Comparison of ENCODE assay signal across 21 cellular contexts in the genomic region with DNA sequence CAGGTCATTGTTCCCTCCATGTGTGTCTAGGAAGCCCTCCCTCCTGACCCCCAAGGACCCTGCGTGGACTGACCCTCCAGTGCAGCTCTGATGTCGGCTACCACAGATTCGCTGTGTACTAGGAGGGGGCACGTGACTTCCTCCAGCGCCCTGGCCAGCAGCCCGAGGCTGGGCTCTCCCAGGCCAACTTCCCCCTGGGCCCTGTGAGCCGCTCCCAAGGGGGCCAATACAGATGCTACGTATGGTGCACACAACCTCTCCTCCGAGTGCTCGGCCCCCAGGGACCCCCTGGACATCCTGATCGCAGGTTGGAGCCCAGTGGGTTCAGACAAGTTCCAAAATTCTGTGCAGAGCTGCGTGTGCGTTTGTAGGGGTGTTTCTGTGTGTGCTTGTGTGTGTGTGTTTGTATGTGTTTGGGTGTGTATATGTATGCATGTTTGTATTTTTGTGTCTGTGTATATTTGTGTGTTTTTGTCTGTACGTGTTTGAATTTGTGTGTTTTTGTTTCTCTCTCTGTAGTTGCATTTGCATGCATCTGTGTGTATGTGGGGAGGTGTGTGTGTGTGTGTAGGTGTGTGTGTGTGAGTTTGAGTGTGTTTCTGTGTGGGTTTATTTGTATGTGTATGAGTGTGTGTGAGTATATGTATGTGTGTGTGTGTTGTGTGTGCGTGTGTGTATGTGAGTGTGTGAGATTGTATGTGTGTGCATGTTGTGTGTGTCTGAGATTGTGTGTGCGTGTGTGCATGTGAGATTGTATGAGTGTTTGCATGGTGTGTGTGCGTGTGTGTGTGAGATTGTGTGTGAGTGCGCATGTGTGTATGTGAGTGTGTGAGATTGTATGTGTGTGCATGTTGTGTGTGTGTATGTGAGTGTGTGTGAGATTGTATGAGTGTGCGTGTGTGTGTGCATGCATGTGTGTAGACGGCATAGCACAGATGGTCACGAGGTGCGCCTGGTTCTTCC. TPM values are rescaled to one million over a fixed set of nuclear protein-coding genes. Genes with fewer than 3 reads are reported as not detected.
A peak's percentile ranks its signal among the peaks of the same experiment; 100 is the strongest.
DNase-seq lines count a peak whose midpoint lies in the region; ATAC-seq and TF ChIP-seq lines count a peak whose summit lies in the region.
"Had no signal": no experiment of that assay in that cellular context is flagged by ENCODE, and none has a peak within 500 bp of the region (broad histone marks: within the 10 kb centered on the region; RNA-seq: fewer than 3 reads in every experiment).

No MANE protein-coding gene starts in this region.

- TF ChIP-seq POLR2A in adrenal gland (IDR thresholded peaks at IDR 0.05): no peak

- no peaks in the 10 kb centered on the region for H3K4me1 ChIP-seq in adrenal gland (replicated peaks in 1 of 2)
- H3K4me1 ChIP-seq: uterus had no signal

- no peaks in the 10 kb centered on the region for H3K36me3 ChIP-seq in adrenal gland (replicated peaks in 1 of 2)
- H3K36me3 ChIP-seq: uterus had no signal

- H3K27me3 Mint-ChIP-seq in activated T-helper 1 cell treated with anti-CD3 and anti-CD28 coated beads, Interleukin-12 subunit alpha, Interleukin-12 subunit beta, Interleukin-2, Interleukin-4 antibody, amounts not matched to agents 30 ng/mL and 10 ng/mL and 1 ng/mL, durations not matched to agents 14 hours and 24 hours and 36 hours (ENCODE audit: insufficient read depth): no peaks in the 10 kb centered on the region

- H3K9me3 ChIP-seq in adrenal gland (replicated peaks in 1 of 3): no peaks in the 10 kb centered on the region
- H3K9me3 ChIP-seq: uterus had no signal

- H3K27ac ChIP-seq in adrenal gland: no peak overlapping the region
- H3K27ac ChIP-seq: epithelial cell of prostate, PC-9, uterus had no signal

- H3K27ac Mint-ChIP-seq in activated T-helper 1 cell treated with anti-CD3 and anti-CD28 coated beads, Interleukin-12 subunit alpha, Interleukin-12 subunit beta, Interleukin-2, Interleukin-4 antibody, amounts not matched to agents 30 ng/mL and 10 ng/mL and 1 ng/mL, durations not matched to agents 14 hours and 24 hours and 36 hours: no peak overlapping the region
- H3K27ac Mint-ChIP-seq: nephron, T-helper 17 cell had no signal

- no peak overlapping the region for H3K4me3 ChIP-seq in adrenal gland
- H3K4me3 ChIP-seq: PC-9, uterus had no signal

- intact Hi-C loops in adrenal gland (cut with DNase I): no loop called here
- intact Hi-C loops in activated T-helper 1 cell treated with anti-CD3 and anti-CD28 coated beads, Interleukin-12 subunit alpha, Interleukin-12 subunit beta, Interleukin-2, Interleukin-4 antibody, amounts not matched to agents 30 ng/mL and 10 ng/mL and 1 ng/mL, durations not matched to agents 14 hours and 24 hours and 36 hours (cut with micrococcal nuclease): no loop called here

- peak; percentile 75 for ATAC-seq in GM18511 (IDR thresholded peaks at IDR 0.05; ENCODE audit: unreplicated experiment)
- ATAC-seq: T-helper 17 cell had no signal

- 71 to 77% (median 74%) methylated on average over 15 to 22 of the region's 22 CpGs for WGBS in adrenal gland, 4 donors

- TF ChIP-seq CTCF in adrenal gland (IDR thresholded peaks at IDR 0.05): no peak

- H3K9me3 Mint-ChIP-seq in activated T-helper 1 cell treated with anti-CD3 and anti-CD28 coated beads, Interleukin-12 subunit alpha, Interleukin-12 subunit beta, Interleukin-2, Interleukin-4 antibody, amounts not matched to agents 30 ng/mL and 10 ng/mL and 1 ng/mL, durations not matched to agents 14 hours and 24 hours and 36 hours: peaks cover 3% of the 10 kb centered on the region

- H3K36me3 Mint-ChIP-seq in activated T-helper 1 cell treated with anti-CD3 and anti-CD28 coated beads, Interleukin-12 subunit alpha, Interleukin-12 subunit beta, Interleukin-2, Interleukin-4 antibody, amounts not matched to agents 30 ng/mL and 10 ng/mL and 1 ng/mL, durations not matched to agents 14 hours and 24 hours and 36 hours (ENCODE audit: low read depth): no peaks in the 10 kb centered on the region

- DNase-seq in GF-D8 (lab: John Stamatoyannopoulos, UW) (peak; percentile 7), adrenal gland (peak in 5 of 7 donors; percentile 24 to 42 (median 30)), mesenteric fat pad (ENCODE audit: low spot score) (peak; percentile 88), NCI-H187 treated with DMSO at 0.1 percent for 48 hours (lab: John Stamatoyannopoulos, UW) (no peak), NCI-H1105 treated with DMSO at 0.1 percent for 48 hours (lab: John Stamatoyannopoulos, UW) (no peak)
- DNase-seq in activated T-helper 1 cell treated with anti-CD3 and anti-CD28 coated beads, Interleukin-12 subunit alpha, Interleukin-12 subunit beta, Interleukin-2, Interleukin-4 antibody, amounts not matched to agents 30 ng/mL and 10 ng/mL and 1 ng/mL, durations not matched to agents 14 hours and 24 hours and 36 hours (ENCODE audit: low spot score): no peak
- no peak for DNase-seq in activated CD4-positive, CD25-positive, alpha-beta regulatory T cell (lab: John Stamatoyannopoulos, UW)
- DNase-seq: activated CD4-positive, alpha-beta T cell treated with anti-CD3 and anti-CD28 coated beads for 4 hours; activated T-cell treated with anti-CD3 and anti-CD28 coated beads, Interleukin-2, amount 50 U/mL, for 48 hours; amniotic stem cell; glutamatergic neuron; NCI-H1092 treated with DMSO at 0.1 percent for 48 hours; NCI-H446; PC-9; stimulated activated naive CD4-positive, alpha-beta T cell; T-helper 17 cell; uterus had no signal

- H3K27me3 ChIP-seq in adrenal gland: no peaks in the 10 kb centered on the region
- H3K27me3 ChIP-seq: uterus had no signal

- H3K4me3 Mint-ChIP-seq in activated T-helper 1 cell treated with anti-CD3 and anti-CD28 coated beads, Interleukin-12 subunit alpha, Interleukin-12 subunit beta, Interleukin-2, Interleukin-4 antibody, amounts not matched to agents 30 ng/mL and 10 ng/mL and 1 ng/mL, durations not matched to agents 14 hours and 24 hours and 36 hours: no peak overlapping the region
- H3K4me3 Mint-ChIP-seq: nephron, T-helper 17 cell had no signal

- H3K4me1 Mint-ChIP-seq in activated T-helper 1 cell treated with anti-CD3 and anti-CD28 coated beads, Interleukin-12 subunit alpha, Interleukin-12 subunit beta, Interleukin-2, Interleukin-4 antibody, amounts not matched to agents 30 ng/mL and 10 ng/mL and 1 ng/mL, durations not matched to agents 14 hours and 24 hours and 36 hours (ENCODE audit: low read depth): peaks cover 7% of the 10 kb centered on the region
- H3K4me1 Mint-ChIP-seq: nephron, T-helper 17 cell had no signal

RNA-seq across cellular contexts. Expression of a gene that starts 21.4 kb away (rescaled TPM):
- 1 to 10 TPM; 1.9 to 9.2 (median 5.6) TPM for total RNA-seq in adrenal gland
- polyA plus RNA-seq in adrenal gland: 10 to 100 TPM in 1 of 3 donors, 1 to 10 TPM in 2; 1.5 to 13.5 (median 2.6) TPM
- 10.0 TPM for total RNA-seq in mesenteric fat pad
- not detected in 2 replicates for total RNA-seq in activated T-helper 1 cell treated with anti-CD3 and anti-CD28 coated beads, Interleukin-12 subunit alpha, Interleukin-12 subunit beta, Interleukin-2, Interleukin-4 antibody, amounts not matched to agents 30 ng/mL and 10 ng/mL and 1 ng/mL, durations not matched to agents 14 hours and 24 hours and 36 hours
- total RNA-seq: PC-9 had no signal

RNA-seq across cellular contexts. Expression of a gene that starts 41.2 kb away (rescaled TPM):
- total RNA-seq in adrenal gland: 1 to 10 TPM in 5 of 8 donors, under 1 TPM in 3; 0.30 to 5.5 (median 1.2) TPM
- polyA plus RNA-seq in adrenal gland: 1 to 10 TPM in 1 of 3 donors, under 1 TPM in 2; 0.51 to 3.0 (median 0.88) TPM
- 3.7 TPM for total RNA-seq in mesenteric fat pad
- not detected in 2 replicates for total RNA-seq in activated T-helper 1 cell treated with anti-CD3 and anti-CD28 coated beads, Interleukin-12 subunit alpha, Interleukin-12 subunit beta, Interleukin-2, Interleukin-4 antibody, amounts not matched to agents 30 ng/mL and 10 ng/mL and 1 ng/mL, durations not matched to agents 14 hours and 24 hours and 36 hours
- total RNA-seq: PC-9 had no signal

RNA-seq across cellular contexts. Expression of a gene that starts 49.6 kb away (rescaled TPM):
- total RNA-seq in adrenal gland (1 to 10 TPM in 1 of 8 donors, under 1 TPM in 1, not detected in 6; 0.91 to 1.4 TPM), mesenteric fat pad (1.7 TPM)
- polyA plus RNA-seq in adrenal gland: not detected
- total RNA-seq in activated T-helper 1 cell treated with anti-CD3 and anti-CD28 coated beads, Interleukin-12 subunit alpha, Interleukin-12 subunit beta, Interleukin-2, Interleukin-4 antibody, amounts not matched to agents 30 ng/mL and 10 ng/mL and 1 ng/mL, durations not matched to agents 14 hours and 24 hours and 36 hours: 45.7 and 49.1 TPM in 2 replicates
- total RNA-seq: cerebellum, PC-9, uterus had no signal

Comparison
In these comparisons a context has a peak if more than half of its experiments do, and no peak if none do; other contexts are left out.
1. DNase-seq: peak in GF-D8 (single experiment), adrenal gland (5 of 7) and mesenteric fat pad (single experiment); none in activated T-helper 1 cell treated with anti-CD3 and anti-CD28 coated beads, Interleukin-12 subunit alpha, Interleukin-12 subunit beta, Interleukin-2, Interleukin-4 antibody, amounts not matched to agents 30 ng/mL and 10 ng/mL and 1 ng/mL, durations not matched to agents 14 hours and 24 hours and 36 hours (single experiment), NCI-H187 treated with DMSO at 0.1 percent for 48 hours (single experiment), NCI-H1105 treated with DMSO at 0.1 percent for 48 hours (single experiment) and activated CD4-positive, CD25-positive, alpha-beta regulatory T cell (0 of 4).
2. RNA of a gene that starts 49.6 kb away (total RNA-seq): 45.7 to 49.1 TPM in activated T-helper 1 cell treated with anti-CD3 and anti-CD28 coated beads, Interleukin-12 subunit alpha, Interleukin-12 subunit beta, Interleukin-2, Interleukin-4 antibody, amounts not matched to agents 30 ng/mL and 10 ng/mL and 1 ng/mL, durations not matched to agents 14 hours and 24 hours and 36 hours; 1.7 TPM in mesenteric fat pad (single experiment) and 0.91 to 1.4 TPM in adrenal gland; every median in the first group is over 10 times any median in the second.